1 cellular context compared by ENCODE assay signal in genomic region chr11:67310246-67311050, GRCh38.
TF ChIP-seq lines count a peak whose summit lies in the region.

No MANE protein-coding gene starts in this region.

TF ChIP-seq in K562, 482 proteins besides CTCF, POLR2A, EP300 and RAD21:
- no peak for TF ChIP-seq ZNF395 (CRISPR knock-in tag; IDR thresholded peaks at IDR 0.05)
- TF ChIP-seq ZC3H4 (CRISPR knock-in tag; IDR thresholded peaks at IDR 0.05; ENCODE audit: borderline replicate concordance) = 0 out of 2 replicates have a peak, but pooled peaks have one; percentile 56
